Comparison of ENCODE assay signal across 9 cellular contexts in the genomic region with DNA sequence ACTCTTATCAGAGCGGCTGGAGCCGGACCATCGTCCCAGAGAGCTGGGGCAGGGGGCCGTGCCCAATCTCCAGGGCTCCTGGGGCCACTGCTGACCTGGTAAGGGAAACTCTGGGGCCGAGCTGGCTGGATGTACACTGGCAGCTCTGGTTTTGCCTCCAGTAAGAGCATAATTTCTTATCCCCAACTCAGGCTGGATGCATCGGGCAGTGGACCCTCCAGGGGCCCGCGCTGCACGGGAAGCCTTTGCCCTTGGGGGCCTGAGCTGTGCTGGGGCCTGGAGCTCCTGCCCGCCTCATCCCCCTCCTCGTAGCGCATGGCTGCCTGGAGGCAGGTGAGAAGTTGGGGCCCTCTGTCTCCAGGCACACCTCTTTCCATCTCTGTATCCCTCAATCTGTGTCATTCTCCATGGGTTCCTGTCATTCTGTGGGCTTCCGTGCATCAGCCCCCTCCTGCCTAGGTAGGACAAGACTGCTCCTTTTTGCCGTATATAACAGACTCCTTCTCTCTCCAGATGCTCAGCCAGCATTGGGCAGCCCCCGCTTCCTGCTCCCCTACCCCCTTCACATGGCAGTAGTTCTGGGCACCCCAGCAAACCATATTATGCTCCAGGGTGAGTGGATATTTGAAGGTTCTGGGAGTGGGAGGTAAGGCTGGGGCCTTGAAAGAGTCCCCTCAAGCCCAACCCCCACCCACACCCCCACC. TPM values are rescaled to one million over a fixed set of nuclear protein-coding genes. Genes with fewer than 3 reads are reported as not detected.
DNase-seq lines count a peak whose midpoint lies in the region; ATAC-seq, FAIRE-seq and TF ChIP-seq lines count a peak whose summit lies in the region.
"Had no signal": no experiment of that assay in that cellular context is flagged by ENCODE, and none has a peak within 500 bp of the region (broad histone marks: within the 10 kb centered on the region; RNA-seq: fewer than 3 reads in every experiment).

No MANE protein-coding gene starts in this region.

- no peak overlapping the region for H2BK20ac ChIP-seq in IMR-90 (ENCODE audit: low read depth, low read length)

- H3K36me3 ChIP-seq in IMR-90 (ENCODE audit: control insufficient read depth, insufficient read depth, low read length) (peaks cover 43% of the 10 kb centered on the region), muscle layer of duodenum (ENCODE audit: control insufficient read depth in 1 of 2, insufficient read depth in 2 of 2, low read length in 2 of 2) (peaks cover 15 to 79% of the 10 kb centered on the region in 2 donors)

- H3K4ac ChIP-seq in IMR-90 (ENCODE audit: low read depth, low read length), result no peak overlapping the region

- H3K9me3 ChIP-seq in A549, result no peaks in the 10 kb centered on the region
- no peaks in the 10 kb centered on the region for H3K9me3 ChIP-seq in IMR-90 (ENCODE audit: control insufficient read depth, insufficient read depth, low read length)
- no peaks in the 10 kb centered on the region for H3K9me3 ChIP-seq in muscle layer of duodenum (ENCODE audit: control insufficient read depth in 1 of 2, low read length in 2 of 2)

- in situ Hi-C loops in IMR-90 (cut with MboI; ENCODE audit: low sequenced_read_pairs), result no loop called here

- H3K27me3 ChIP-seq in IMR-90 (ENCODE audit: control insufficient read depth, insufficient read depth, low read length) (no peaks in the 10 kb centered on the region), muscle layer of duodenum (ENCODE audit: low read depth, low read length) (no peaks in the 10 kb centered on the region)

- H2AK9ac ChIP-seq in IMR-90 (replicated peaks; ENCODE audit: low read depth, low read length, poor library complexity), result peak overlapping the region; percentile 62

- peaks cover 18% of the 10 kb centered on the region for H3K4me1 ChIP-seq in A549
- peaks cover 13% of the 10 kb centered on the region for H3K4me1 ChIP-seq in IMR-90 (ENCODE audit: control insufficient read depth, insufficient read depth, low read length)
- H3K4me1 ChIP-seq in muscle layer of duodenum (ENCODE audit: control insufficient read depth in 1 of 2, insufficient read depth in 2 of 2, low read length in 2 of 2), result peaks cover 7 to 18% of the 10 kb centered on the region in 2 donors

- H3K4me2 ChIP-seq in A549 (peak overlapping the region; percentile 91), IMR-90 (ENCODE audit: low read depth, low read length) (peak overlapping the region; percentile 69)

- no peak overlapping the region for H3K18ac ChIP-seq in IMR-90 (ENCODE audit: low read depth, low read length)

- TF ChIP-seq EP300 in A549 (IDR thresholded peaks at IDR 0.05), result no peak

- H4K20me1 ChIP-seq in IMR-90 (ENCODE audit: insufficient read depth, low read length), result peaks cover 61% of the 10 kb centered on the region

- no peak for TF ChIP-seq CTCF in A549 (IDR thresholded peaks at IDR 0.05)
- TF ChIP-seq CTCF in IMR-90 (conservative IDR thresholded peaks at IDR 0.05; ENCODE audit: low read depth, low read length), result no peak

- CTCF ChIA-PET in A549 (lab: Yijun Ruan, JAX) (interaction anchor here (0.7 to 25.1 kb wide), 15 partner anchors 11 to 214 kb away, joined by 3 to 677 read pairs (median 4); a partner anchor contains a TSS), IMR-90 (lab: Yijun Ruan, JAX) (interaction anchor here (0.7 to 0.8 kb wide), 2 partner anchors 10 to 12 kb away, joined by 3 to 4 read pairs; a partner anchor contains a TSS)

- peaks cover 12 to 54% of the 10 kb centered on the region in 2 experiments for H3K79me1 ChIP-seq in IMR-90 (ENCODE audit: low read depth in 1 of 2, low read length in 2 of 2)

- POLR2A ChIA-PET in A549 (lab: Yijun Ruan, JAX) (interaction anchor here (0.6 to 5.7 kb wide), 8 partner anchors 8 to 328 kb away, joined by 3 to 65 read pairs (median 4); a partner anchor contains a TSS), IMR-90 (lab: Charles Lee; ENCODE audit: unreplicated experiment) (no interaction called here)

- intact Hi-C loops in IMR-90 (cut with micrococcal nuclease), result loop anchor here (2.0 kb wide), 1 partner anchor 99 kb away; no protein-coding TSS in a partner anchor
- intact Hi-C loops in sciatic nerve (cut with DNase I), result no loop called here

- H3K23ac ChIP-seq in IMR-90 (ENCODE audit: low read depth, low read length), result no peak overlapping the region

- H3K4me3 ChIP-seq in A549, result peak overlapping the region; percentile 80
- H3K4me3 ChIP-seq in IMR-90 (ENCODE audit: insufficient read depth, low read depth, low read length), result no peak overlapping the region
- H3K4me3 ChIP-seq in muscle layer of duodenum (ENCODE audit: low read depth in 1 of 2, low read length in 2 of 2), result peak overlapping the region; percentile 82 to 89

- no peak overlapping the region for H3K9ac ChIP-seq in IMR-90 (ENCODE audit: low read depth, low read length)

- H3K27ac Mint-ChIP-seq in central memory CD8-positive, alpha-beta T cell (ENCODE audit: low read depth), result peak overlapping the region; percentile 100

- 79% methylated on average over 15 of the region's 15 CpGs for WGBS in A549 (ENCODE audit: missing lambda C conversion rate)
- WGBS in IMR-90 (ENCODE audit: extremely low coverage in 2 of 2, insufficient read length in 1 of 2), 2 experiments, result 83% methylated on average over 2 of the region's 15 CpGs; no CpG with 5 or more reads in 1 of the 2 experiments

- no peak overlapping the region for H4K91ac ChIP-seq in IMR-90 (ENCODE audit: insufficient read depth, low read depth, low read length)

- no peak overlapping the region for H2AFZ ChIP-seq in IMR-90 (replicated peaks; ENCODE audit: low read length, poor library complexity)

- no peaks in the 10 kb centered on the region; the same call in 1 of the 2 replicates for H3K9me1 ChIP-seq in IMR-90 (ENCODE audit: insufficient read depth, low read length)

- H2BK5ac ChIP-seq in IMR-90 (ENCODE audit: low read depth, low read length, poor library complexity, severe bottlenecking), result no peak overlapping the region

- FAIRE-seq in A549 (lab: Jason Lieb, UNC), result no peak
- FAIRE-seq: colon had no signal

- peaks cover 68% of the 10 kb centered on the region for H3K36me3 Mint-ChIP-seq in central memory CD8-positive, alpha-beta T cell (ENCODE audit: insufficient read depth)

- H3K9me3 Mint-ChIP-seq in central memory CD8-positive, alpha-beta T cell, result no peaks in the 10 kb centered on the region

- no peak overlapping the region for H4K8ac ChIP-seq in IMR-90 (ENCODE audit: low read depth in 2 of 2, low read length in 2 of 2)

- no peak overlapping the region for H3K56ac ChIP-seq in IMR-90 (ENCODE audit: extremely low read depth, insufficient read depth, low read length)

- peaks cover 44% of the 10 kb centered on the region for H3K4me1 Mint-ChIP-seq in central memory CD8-positive, alpha-beta T cell

- no peaks in the 10 kb centered on the region for H3K27me3 Mint-ChIP-seq in central memory CD8-positive, alpha-beta T cell

- ATAC-seq in A549, result no peak
- no peak for ATAC-seq in IMR-90 (ENCODE audit: low read depth)
- ATAC-seq in central memory CD8-positive, alpha-beta T cell (replicated peaks; ENCODE audit: extremely low read depth, poor library complexity, severe bottlenecking), result no peak
- no peak for ATAC-seq in sciatic nerve
- ATAC-seq in HG03108 (IDR thresholded peaks at IDR 0.05; ENCODE audit: unreplicated experiment), result no peak

- no peak overlapping the region for H3K14ac ChIP-seq in IMR-90 (replicated peaks; ENCODE audit: low read depth, low read length)

- TF ChIP-seq POLR2A in A549 (IDR thresholded peaks at IDR 0.05; ENCODE audit: low read length) (no peak), IMR-90 (IDR thresholded peaks at IDR 0.05; ENCODE audit: low read depth, low read length) (no peak)

- no TSS peak for BruUV-seq in IMR-90 (replicated peaks; lab: Mats Ljungman, UMichigan)

- DNase-seq in A549 (ENCODE audit: low read depth in 1 of 2, low spot score in 1 of 2), result no peak
- DNase-seq in IMR-90, result no peak
- no peak for DNase-seq in central memory CD8-positive, alpha-beta T cell (ENCODE audit: low spot score in 2 of 2)
- no peak for DNase-seq in H4 (ENCODE audit: low spot score)
- DNase-seq in sciatic nerve (ENCODE audit: low spot score), result no peak
- no peak for DNase-seq in NCI-H128 (lab: John Stamatoyannopoulos, UW; ENCODE audit: unreplicated experiment)

- H3K27ac ChIP-seq in A549 (peak overlapping the region; percentile 53 to 96; a peak in 4 of 6 replicates), IMR-90 (ENCODE audit: insufficient read depth, low read length) (no peak overlapping the region; the same call in 1 of the 2 replicates), muscle layer of duodenum (ENCODE audit: low read length) (peak overlapping the region; percentile 99)

- peak overlapping the region; percentile 92 for H3K4me3 Mint-ChIP-seq in central memory CD8-positive, alpha-beta T cell

- dilution Hi-C loops in IMR-90 (cut with HindIII; ENCODE audit: low sequenced_read_pairs, unreplicated experiment), result no loop called here

- H2BK120ac ChIP-seq in IMR-90 (ENCODE audit: low read depth, low read length), result no peak overlapping the region

- H2AK5ac ChIP-seq in IMR-90 (ENCODE audit: low read depth, low read length), result no peak overlapping the region

- TF ChIP-seq RAD21 in A549 (conservative IDR thresholded peaks at IDR 0.05 in 1 of 2, IDR thresholded peaks at IDR 0.05 in 1 of 2) (no peak), IMR-90 (IDR thresholded peaks at IDR 0.05; ENCODE audit: low read length) (no peak)

- H4K5ac ChIP-seq in IMR-90 (ENCODE audit: low read depth, low read length), result no peak overlapping the region

- no peak overlapping the region for H2BK15ac ChIP-seq in IMR-90 (ENCODE audit: low read depth, low read length)

RNA-seq across cellular contexts. Expression of a gene that starts 9.4 kb away (rescaled TPM):
- 0.48 and 0.57 TPM in 2 replicates for polyA plus RNA-seq in A549 (2011; rRNA removed)
- 0.29 and 0.44 TPM in 2 replicates for polyA plus RNA-seq in A549 (2012; cell fraction: cytosol; rRNA removed)
- polyA plus RNA-seq in A549 (2012; cell fraction: nucleus; rRNA removed), result 11.6 and 16.8 TPM in 2 replicates
- 0.17 to 0.73 TPM (median 0.33 TPM) in 3 replicates for polyA plus RNA-seq in A549 (2017; fragmentation: RNase III; extraction: RNeasy Plus Mini Kit Qiagen cat#74134 plus additional on column Dnase treatment)
- 0.54 TPM in 1 of 2 replicates, not detected in the other for polyA minus RNA-seq in A549 (2011; rRNA and poly(A)+ RNA removed)
- total RNA-seq in IMR-90 (2012; rRNA removed), result not detected in 2 replicates
- 1.9 and 2.1 TPM in 2 replicates for polyA plus RNA-seq in IMR-90 (2012; rRNA removed)
- polyA plus RNA-seq in IMR-90 (2012; cell fraction: cytosol; rRNA removed), result 0.63 and 0.79 TPM in 2 replicates
- 16.9 and 24.1 TPM in 2 replicates for polyA plus RNA-seq in IMR-90 (2012; cell fraction: nucleus; rRNA removed; ENCODE audit: low replicate concordance)
- total RNA-seq in H4 (2014; rRNA removed; shearing (Covaris generic)), result not detected in 2 replicates
- total RNA-seq in sciatic nerve, result 18.5 TPM

RNA-seq across cellular contexts. Expression of a gene that starts 11.5 kb away (rescaled TPM):
- 1.3 and 3.3 TPM in 2 replicates for polyA plus RNA-seq in A549 (2011; rRNA removed)
- polyA plus RNA-seq in A549 (2012; cell fraction: cytosol; rRNA removed), result 1.8 and 2.7 TPM in 2 replicates
- polyA plus RNA-seq in A549 (2012; cell fraction: nucleus; rRNA removed), result 9.4 and 11.6 TPM in 2 replicates
- 7.6 to 10.2 TPM (median 8.8 TPM) in 3 replicates for polyA plus RNA-seq in A549 (2017; fragmentation: RNase III; extraction: RNeasy Plus Mini Kit Qiagen cat#74134 plus additional on column Dnase treatment)
- polyA minus RNA-seq in A549 (2011; rRNA and poly(A)+ RNA removed), result 10.8 and 14.7 TPM in 2 replicates
- total RNA-seq in IMR-90 (2012; rRNA removed), result 0.72 and 1.1 TPM in 2 replicates
- polyA plus RNA-seq in IMR-90 (2012; rRNA removed), result 3.5 and 4.5 TPM in 2 replicates
- 2.7 and 3.6 TPM in 2 replicates for polyA plus RNA-seq in IMR-90 (2012; cell fraction: cytosol; rRNA removed)
- 18.3 and 20.0 TPM in 2 replicates for polyA plus RNA-seq in IMR-90 (2012; cell fraction: nucleus; rRNA removed; ENCODE audit: low replicate concordance)
- total RNA-seq in H4 (2014; rRNA removed; shearing (Covaris generic)), result 0.21 and 4.1 TPM in 2 replicates
- 41.0 TPM for total RNA-seq in sciatic nerve

RNA-seq across cellular contexts. Expression of a gene that starts 11.8 kb away (rescaled TPM):
- polyA plus RNA-seq in A549 (2011; rRNA removed) (98.9 and 102 TPM in 2 replicates), A549 (2017; fragmentation: RNase III; extraction: RNeasy Plus Mini Kit Qiagen cat#74134 plus additional on column Dnase treatment) (268 to 287 TPM (median 275 TPM) in 3 replicates), IMR-90 (2012; rRNA removed) (76.8 and 122 TPM in 2 replicates)
- polyA plus RNA-seq in A549 (2012; cell fraction: cytosol; rRNA removed), result 518 TPM in 2 replicates
- 332 and 388 TPM in 2 replicates for polyA plus RNA-seq in A549 (2012; cell fraction: nucleus; rRNA removed)
- 18.6 and 32.8 TPM in 2 replicates for polyA minus RNA-seq in A549 (2011; rRNA and poly(A)+ RNA removed)
- total RNA-seq in IMR-90 (2012; rRNA removed) (40.7 and 62.2 TPM in 2 replicates), sciatic nerve (53.5 TPM)
- 125 and 183 TPM in 2 replicates for polyA plus RNA-seq in IMR-90 (2012; cell fraction: cytosol; rRNA removed)
- 34.7 and 54.0 TPM in 2 replicates for polyA plus RNA-seq in IMR-90 (2012; cell fraction: nucleus; rRNA removed; ENCODE audit: low replicate concordance)
- 70.3 and 104 TPM in 2 replicates for total RNA-seq in H4 (2014; rRNA removed; shearing (Covaris generic))

RNA-seq across cellular contexts. Expression of a gene that starts 12.3 kb away (rescaled TPM):
- polyA plus RNA-seq in A549 (2011; rRNA removed), result 17.7 and 20.4 TPM in 2 replicates
- 15.8 and 19.3 TPM in 2 replicates for polyA plus RNA-seq in A549 (2012; cell fraction: cytosol; rRNA removed)
- polyA plus RNA-seq in A549 (2012; cell fraction: nucleus; rRNA removed), result 16.0 and 16.3 TPM in 2 replicates
- 26.4 to 28.2 TPM (median 28.1 TPM) in 3 replicates for polyA plus RNA-seq in A549 (2017; fragmentation: RNase III; extraction: RNeasy Plus Mini Kit Qiagen cat#74134 plus additional on column Dnase treatment)
- polyA minus RNA-seq in A549 (2011; rRNA and poly(A)+ RNA removed), result 10.9 and 13.0 TPM in 2 replicates
- 10.8 and 11.1 TPM in 2 replicates for total RNA-seq in IMR-90 (2012; rRNA removed)
- 7.0 and 8.8 TPM in 2 replicates for polyA plus RNA-seq in IMR-90 (2012; rRNA removed)
- polyA plus RNA-seq in IMR-90 (2012; cell fraction: cytosol; rRNA removed), result 3.4 and 4.3 TPM in 2 replicates
- polyA plus RNA-seq in IMR-90 (2012; cell fraction: nucleus; rRNA removed; ENCODE audit: low replicate concordance), result 9.7 and 19.2 TPM in 2 replicates
- total RNA-seq in H4 (2014; rRNA removed; shearing (Covaris generic)), result 4.0 and 7.5 TPM in 2 replicates
- 13.3 TPM for total RNA-seq in sciatic nerve

RNA-seq across cellular contexts. Expression of a gene that starts 43.1 kb away (rescaled TPM):
- polyA plus RNA-seq in A549 (2011; rRNA removed), result 56.3 and 69.7 TPM in 2 replicates
- 65.2 and 89.0 TPM in 2 replicates for polyA plus RNA-seq in A549 (2012; cell fraction: cytosol; rRNA removed)
- 224 and 249 TPM in 2 replicates for polyA plus RNA-seq in A549 (2012; cell fraction: nucleus; rRNA removed)
- polyA plus RNA-seq in A549 (2017; fragmentation: RNase III; extraction: RNeasy Plus Mini Kit Qiagen cat#74134 plus additional on column Dnase treatment), result 88.0 to 113 TPM (median 111 TPM) in 3 replicates
- 139 and 156 TPM in 2 replicates for polyA minus RNA-seq in A549 (2011; rRNA and poly(A)+ RNA removed)
- 67.2 and 78.1 TPM in 2 replicates for total RNA-seq in IMR-90 (2012; rRNA removed)
- 55.1 and 65.4 TPM in 2 replicates for polyA plus RNA-seq in IMR-90 (2012; rRNA removed)
- 53.4 and 59.5 TPM in 2 replicates for polyA plus RNA-seq in IMR-90 (2012; cell fraction: cytosol; rRNA removed)
- polyA plus RNA-seq in IMR-90 (2012; cell fraction: nucleus; rRNA removed; ENCODE audit: low replicate concordance), result 202 and 231 TPM in 2 replicates
- 26.5 and 35.0 TPM in 2 replicates for total RNA-seq in H4 (2014; rRNA removed; shearing (Covaris generic))
- 138 TPM for total RNA-seq in sciatic nerve

Comparison
In these comparisons a context has a peak if more than half of its experiments do, and no peak if none do; other contexts are left out.
1. RNA of a gene that starts 9.4 kb away (total RNA-seq): 18.5 TPM in sciatic nerve (single experiment); not detected in IMR-90 and not detected in H4; every median in the first group is over 10 times any median in the second.